In genomic region chr10:118365702-118366101, GRCh38 we compare ENCODE assay signal across 34 cellular contexts.
"Had no signal": no experiment of that assay in that cellular context is flagged by ENCODE, and none has a peak within 500 bp of the region (broad histone marks: within the 10 kb centered on the region; RNA-seq: fewer than 3 reads in every experiment).

No MANE protein-coding gene starts in this region.

- ATAC-seq: activated CD8-positive, alpha-beta T cell treated with anti-CD3 and anti-CD28 coated beads for 36 hours; activated naive CD4-positive, alpha-beta T cell treated with anti-CD3 and anti-CD28 coated beads, Interleukin-2, amount 50 U/mL, for 72 hours; activated T-cell treated with anti-CD3 and anti-CD28 coated beads, Interleukin-2, amount 50 U/mL, for 4 hours; activated T-cell treated with anti-CD3 and anti-CD28 coated beads, Interleukin-2, amount 50 U/mL, for 72 hours; activated T-helper 17 cell treated with anti-CD3 and anti-CD28 coated beads, Interleukin-2, amount 50 U/mL, for 72 hours; body of pancreas had no signal

- H3K27me3 ChIP-seq: adrenal gland, body of pancreas, brain microvascular endothelial cell, breast epithelium had no signal

- H3K4me1 ChIP-seq: adrenal gland, body of pancreas, breast epithelium had no signal

- H3K4me3 ChIP-seq: adrenal gland, body of pancreas, breast epithelium, cardiac muscle cell had no signal

- DNase-seq: activated B cell treated with CpG ODN at 0.5 μM for 24 hours; activated CD4-positive, alpha-beta memory T cell treated with anti-CD3 and anti-CD28 coated beads for 36 hours; activated CD4-positive, alpha-beta T cell treated with anti-CD3 and anti-CD28 coated beads for 4 hours; activated CD4-positive, alpha-beta T cell treated with anti-CD3 and anti-CD28 coated beads, Interleukin-2, amount 10 ng/mL, durations not matched to agents 24 days and 14 days; activated CD4-positive, alpha-beta T cell treated with anti-CD3 and anti-CD28 coated beads, Interleukin-2, amount 50 U/mL, for 1 hour; activated CD4-positive, alpha-beta T cell treated with anti-CD3 and anti-CD28 coated beads, Interleukin-2, amount 50 U/mL, for 4 hours; activated CD4-positive, CD25-positive, alpha-beta regulatory T cell treated with anti-CD3 and anti-CD28 coated beads, Interleukin-2, amount 50 U/mL, for 72 hours; activated CD8-positive, alpha-beta memory T cell treated with anti-CD3 and anti-CD28 coated beads, Interleukin-2, amount 50 U/mL, for 4 hours; activated CD8-positive, alpha-beta T cell treated with anti-CD3 and anti-CD28 coated beads for 36 hours; activated effector memory CD4-positive, alpha-beta T cell treated with anti-CD3 and anti-CD28 coated beads, Interleukin-2, amount 50 U/mL, for 16 hours; activated gamma-delta T cell treated with Interleukin-2 at 50 U/mL for 16 hours; activated naive CD4-positive, alpha-beta T cell; activated naive CD4-positive, alpha-beta T cell treated with anti-CD3 and anti-CD28 coated beads for 36 hours; activated naive CD4-positive, alpha-beta T cell treated with anti-CD3 and anti-CD28 coated beads, Interleukin-2, amount 50 U/mL, for 16 hours; activated naive CD8-positive, alpha-beta T cell treated with anti-CD3 and anti-CD28 coated beads for 36 hours; activated T-cell treated with anti-CD3 and anti-CD28 coated beads for 4 hours; activated T-cell treated with anti-CD3 and anti-CD28 coated beads, Interleukin-2, amount 50 U/mL, for 1 hour; activated T-cell treated with anti-CD3 and anti-CD28 coated beads, Interleukin-2, amount 50 U/mL, for 4 hours; activated T-cell treated with anti-CD3 and anti-CD28 coated beads, Interleukin-2, amount 50 U/mL, for 72 hours; adrenal gland; amniotic stem cell; aorta; body of pancreas; brain microvascular endothelial cell; caudate nucleus; cerebellar nuclear complex; T-helper 1 cell; T-helper 2 cell; T-helper 9 cell had no signal

- H3K9me3 ChIP-seq: body of pancreas had no signal

- H3K27ac ChIP-seq: adrenal gland, body of pancreas, brain microvascular endothelial cell, breast epithelium, cardiac muscle cell, VCaP had no signal
